In genomic region chr16:3591991-3592390, GRCh38 we compare ENCODE assay signal across 18 cellular contexts. TPM values are rescaled to one million over a fixed set of nuclear protein-coding genes. Genes with fewer than 3 reads are reported as not detected.
DNase-seq lines count a peak whose midpoint lies in the region; ATAC-seq and TF ChIP-seq lines count a peak whose summit lies in the region.
"Had no signal": no experiment of that assay in that cellular context is flagged by ENCODE, and none has a peak within 500 bp of the region (broad histone marks: within the 10 kb centered on the region; RNA-seq: fewer than 3 reads in every experiment).

No MANE protein-coding gene starts in this region.

- TF ChIP-seq CTCF in cardiac muscle cell (IDR thresholded peaks at IDR 0.05; ENCODE audit: low read depth, low read length) (no peak), WERI-Rb-1 (IDR thresholded peaks at IDR 0.05; ENCODE audit: low read depth, low read length) (no peak), lower lobe of right lung (IDR thresholded peaks at IDR 0.05) (no peak)

- peaks cover 5% of the 10 kb centered on the region for H3K4me1 Mint-ChIP-seq in stimulated activated naive CD8-positive, alpha-beta T cell treated with anti-CD3 and anti-CD28 coated beads, Interleukin-15, amount 100 ng/mL, for 72 hours

- no peak for ATAC-seq in right cardiac atrium
- no peak for ATAC-seq in lower lobe of right lung
- no peak for ATAC-seq in stimulated activated naive CD8-positive, alpha-beta T cell treated with anti-CD3 and anti-CD28 coated beads, Interleukin-15, Interleukin-2, amounts not matched to agents 100 U/mL and 50 U/mL, for 24 hours
- no peak for ATAC-seq in stimulated activated naive CD8-positive, alpha-beta T cell treated with anti-CD3 and anti-CD28 coated beads, Interleukin-15, amount 100 ng/mL, for 72 hours
- ATAC-seq: CD8-positive, alpha-beta T cell had no signal

- no peaks in the 10 kb centered on the region for H3K27me3 Mint-ChIP-seq in stimulated activated naive CD8-positive, alpha-beta T cell treated with anti-CD3 and anti-CD28 coated beads, Interleukin-15, amount 100 ng/mL, for 72 hours

- intact Hi-C loops in right cardiac atrium (cut with DNase I) (no loop called here), lower lobe of right lung (cut with DNase I) (no loop called here)

- H3K4me3 ChIP-seq in cardiac muscle cell (no peak overlapping the region), right cardiac atrium (ENCODE audit: low read length) (no peak overlapping the region), WERI-Rb-1 (ENCODE audit: low read depth, low read length) (no peak overlapping the region), lower lobe of right lung (no peak overlapping the region)
- no peak overlapping the region for H3K4me3 ChIP-seq in BLaER1 treated with 17β-estradiol and CSF1 and Interleukin-3, amounts not matched to agents 10 nM and 100 nM
- H3K4me3 ChIP-seq: BLaER1, GM23248, HAP-1 had no signal

- no peak overlapping the region for H3K9ac ChIP-seq in BLaER1 treated with 17β-estradiol and CSF1 and Interleukin-3, amounts not matched to agents 10 nM and 100 nM
- H3K9ac ChIP-seq: BLaER1, GM23248 had no signal

- 93% methylated on average over 6 of the region's 6 CpGs for WGBS in right cardiac atrium

- H3K4me3 Mint-ChIP-seq in stimulated activated naive CD8-positive, alpha-beta T cell treated with anti-CD3 and anti-CD28 coated beads, Interleukin-15, amount 100 ng/mL, for 72 hours, result no peak overlapping the region
- H3K4me3 Mint-ChIP-seq: CD8-positive, alpha-beta T cell had no signal

- H3K27ac ChIP-seq in cardiac muscle cell (peak overlapping the region; percentile 67), right cardiac atrium (ENCODE audit: low read length) (no peak overlapping the region), WERI-Rb-1 (peak overlapping the region; percentile 24; the same call in 1 of the 2 replicates), lower lobe of right lung (peak overlapping the region; percentile 58)
- H3K27ac ChIP-seq in BLaER1 treated with 17β-estradiol and CSF1 and Interleukin-3, amounts not matched to agents 10 nM and 100 nM, result peak overlapping the region in 7 of 11 experiments; percentile 22 to 96 (median 86); a peak in 9 of 22 replicates
- H3K27ac ChIP-seq: BLaER1, GM23248 had no signal

- DNase-seq in cardiac muscle cell (ENCODE audit: low read depth in 1 of 2, low spot score in 1 of 2), result no peak
- DNase-seq in right cardiac atrium, result no peak
- DNase-seq in WERI-Rb-1, result no peak
- DNase-seq in lower lobe of right lung, result no peak
- no peak for DNase-seq in stimulated activated naive CD8-positive, alpha-beta T cell treated with anti-CD3 and anti-CD28 coated beads, Interleukin-15, Interleukin-2, amounts not matched to agents 100 U/mL and 50 U/mL, for 24 hours
- no peak for DNase-seq in stimulated activated naive CD8-positive, alpha-beta T cell treated with anti-CD3 and anti-CD28 coated beads, Interleukin-15, amount 100 ng/mL, for 72 hours
- DNase-seq in putamen (ENCODE audit: low spot score), result no peak
- DNase-seq: 8988T; Calu3; CD8-positive, alpha-beta T cell; DND-41; GM23248; IMR-90 had no signal

- H3K27me3 ChIP-seq in cardiac muscle cell, result no peaks in the 10 kb centered on the region
- no peaks in the 10 kb centered on the region for H3K27me3 ChIP-seq in right cardiac atrium (ENCODE audit: control insufficient read depth, insufficient read depth)
- H3K27me3 ChIP-seq in BLaER1 treated with 17β-estradiol and CSF1 and Interleukin-3, amounts not matched to agents 10 nM and 100 nM, result no peaks in the 10 kb centered on the region
- H3K27me3 ChIP-seq in WERI-Rb-1 (ENCODE audit: insufficient read depth, low read depth, severe bottlenecking), result no peaks in the 10 kb centered on the region
- H3K27me3 ChIP-seq in lower lobe of right lung (ENCODE audit: low read depth), result no peaks in the 10 kb centered on the region
- H3K27me3 ChIP-seq: BLaER1 had no signal

- H3K9me3 Mint-ChIP-seq in stimulated activated naive CD8-positive, alpha-beta T cell treated with anti-CD3 and anti-CD28 coated beads, Interleukin-15, amount 100 ng/mL, for 72 hours, result no peaks in the 10 kb centered on the region
- H3K9me3 Mint-ChIP-seq: CD8-positive, alpha-beta T cell had no signal

- H4K20me1 ChIP-seq in BLaER1 treated with 17β-estradiol and CSF1 and Interleukin-3, amounts not matched to agents 10 nM and 100 nM, result peaks cover 0 to 15% (median 0%) of the 10 kb centered on the region in 11 experiments; a peak in 4 of 22 replicates

- no peaks in the 10 kb centered on the region for H3K4me1 ChIP-seq in cardiac muscle cell (ENCODE audit: low read depth)
- H3K4me1 ChIP-seq in right cardiac atrium (ENCODE audit: control insufficient read depth, insufficient read depth, low read length), result no peaks in the 10 kb centered on the region
- peaks cover 43 to 98% (median 65%) of the 10 kb centered on the region in 10 experiments for H3K4me1 ChIP-seq in BLaER1 treated with 17β-estradiol and CSF1 and Interleukin-3, amounts not matched to agents 10 nM and 100 nM
- H3K4me1 ChIP-seq in lower lobe of right lung, result peaks cover 23% of the 10 kb centered on the region
- H3K4me1 ChIP-seq: HAP-1 had no signal

- H3K9me3 ChIP-seq in cardiac muscle cell (ENCODE audit: low read depth) (no peaks in the 10 kb centered on the region), right cardiac atrium (ENCODE audit: control insufficient read depth, low read length) (no peaks in the 10 kb centered on the region), WERI-Rb-1 (ENCODE audit: severe bottlenecking) (no peaks in the 10 kb centered on the region), lower lobe of right lung (no peaks in the 10 kb centered on the region)
- no peaks in the 10 kb centered on the region for H3K9me3 ChIP-seq in BLaER1 treated with 17β-estradiol and CSF1 and Interleukin-3, amounts not matched to agents 10 nM and 100 nM (replicated peaks in 1 of 11)
- H3K9me3 ChIP-seq: BLaER1, HAP-1 had no signal

- no peak overlapping the region for H3K27ac Mint-ChIP-seq in stimulated activated naive CD8-positive, alpha-beta T cell treated with anti-CD3 and anti-CD28 coated beads, Interleukin-15, amount 100 ng/mL, for 72 hours
- H3K27ac Mint-ChIP-seq: CD8-positive, alpha-beta T cell had no signal

- peak overlapping the region in 9 of 11 experiments; percentile 87 to 100 (median 98); a peak in 17 of 22 replicates for H3K4me2 ChIP-seq in BLaER1 treated with 17β-estradiol and CSF1 and Interleukin-3, amounts not matched to agents 10 nM and 100 nM
- H3K4me2 ChIP-seq: BLaER1 had no signal

- H3K36me3 ChIP-seq in cardiac muscle cell (no peaks in the 10 kb centered on the region), WERI-Rb-1 (peaks cover 19% of the 10 kb centered on the region), lower lobe of right lung (peaks cover 10% of the 10 kb centered on the region)
- peaks cover 0 to 54% (median 18%) of the 10 kb centered on the region in 11 experiments; a peak in 11 of 22 replicates for H3K36me3 ChIP-seq in BLaER1 treated with 17β-estradiol and CSF1 and Interleukin-3, amounts not matched to agents 10 nM and 100 nM
- H3K36me3 ChIP-seq: HAP-1 had no signal

RNA-seq across cellular contexts. Expression of gene NLRC3, which starts 14.8 kb away (rescaled TPM):
- total RNA-seq in cardiac muscle cell (0.09 and 0.11 TPM in 2 replicates), right cardiac atrium (1 to 10 TPM in 2 of 4 donors, under 1 TPM in 2; 0.85 to 1.3 (median 1.0) TPM), lower lobe of right lung (3.9 TPM)
- polyA plus RNA-seq in cardiac muscle cell (0.61 and 0.92 TPM in 2 replicates), right cardiac atrium (0.68 TPM)
- total RNA-seq: GM23248, H4, IMR-90 had no signal
- polyA plus RNA-seq: AG04450, IMR-90 had no signal

RNA-seq across cellular contexts. Expression of gene SLX4, which starts 19.4 kb away (rescaled TPM):
- 5.6 and 7.2 TPM in 2 replicates for total RNA-seq in cardiac muscle cell
- 2.9 and 3.6 TPM in 2 replicates for polyA plus RNA-seq in cardiac muscle cell
- 1 to 10 TPM; 1.6 to 2.7 (median 2.2) TPM for total RNA-seq in right cardiac atrium
- polyA plus RNA-seq in right cardiac atrium, result 1.9 TPM
- 5.7 TPM for total RNA-seq in lower lobe of right lung
